In the genomic region with DNA sequence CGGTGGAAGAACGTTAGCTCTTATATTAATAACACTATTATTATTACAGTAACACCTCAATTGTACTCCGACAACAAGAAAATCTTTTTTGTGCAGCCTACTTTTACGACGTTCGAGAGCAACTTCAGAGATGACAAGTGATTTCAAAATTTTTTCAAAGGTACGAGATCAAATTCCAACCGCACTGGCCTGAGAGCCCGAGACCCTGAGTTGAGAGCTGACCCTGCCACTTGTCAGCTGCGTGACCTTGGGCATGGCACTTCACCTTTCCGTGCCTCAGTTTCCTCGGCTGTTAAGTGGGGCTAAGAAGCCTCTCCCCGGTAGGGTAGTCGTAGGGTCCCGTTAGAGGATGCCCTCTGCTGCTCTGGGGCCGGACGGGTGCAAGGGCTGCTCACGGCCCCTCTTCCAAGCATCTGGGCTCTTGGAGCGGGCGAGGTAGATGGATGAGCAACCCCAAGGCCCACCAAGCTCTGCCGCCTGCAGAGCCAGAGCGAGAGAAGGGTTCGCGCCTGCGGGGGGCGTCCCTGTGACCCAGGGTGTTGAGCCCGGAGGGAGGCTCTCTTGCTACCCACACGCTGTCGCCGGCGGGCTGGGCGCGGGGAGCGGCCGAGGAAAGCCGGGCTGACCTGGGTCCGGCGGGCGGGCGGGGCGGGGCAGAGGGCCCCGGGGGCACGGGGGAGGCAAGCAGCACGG, we compare ENCODE assay signal across 8 cellular contexts. TPM values are rescaled to one million over a fixed set of nuclear protein-coding genes. Genes with fewer than 3 reads are reported as not detected.
DNase-seq lines count a peak whose midpoint lies in the region; ATAC-seq and TF ChIP-seq lines count a peak whose summit lies in the region.

No MANE protein-coding gene starts in this region.

- H3K27me3 Mint-ChIP-seq in activated T-cell treated with anti-CD3 and anti-CD28 coated beads, Interleukin-2, amount 50 U/mL, for 4 hours (ENCODE audit: low read depth), result no peaks in the 10 kb centered on the region
- H3K27me3 Mint-ChIP-seq in endodermal cell (ENCODE audit: insufficient read depth), result no peaks in the 10 kb centered on the region
- no peaks in the 10 kb centered on the region for H3K27me3 Mint-ChIP-seq in naive thymus-derived CD4-positive, alpha-beta T cell

- H3K27ac Mint-ChIP-seq in endodermal cell, result peak overlapping the region; percentile 84
- H3K27ac Mint-ChIP-seq in naive thymus-derived CD4-positive, alpha-beta T cell, result peak overlapping the region; percentile 64 to 89 (median 81)

- CTCF ChIA-PET in naive thymus-derived CD4-positive, alpha-beta T cell (lab: Charles Lee), result interaction anchor here (0.5 to 2.9 kb wide), 6 partner anchors 9 to 445 kb away, joined by 3 to 17 read pairs (median 4); no protein-coding TSS in a partner anchor

- H3K27ac ChIP-seq in SJCRH30 (no peak overlapping the region), endodermal cell (ENCODE audit: low read depth, low read length) (no peak overlapping the region)
- H3K27ac ChIP-seq in naive thymus-derived CD4-positive, alpha-beta T cell (ENCODE audit: low read depth, low read length), result peak overlapping the region; percentile 69

- H3K36me3 ChIP-seq in SJCRH30 (no peaks in the 10 kb centered on the region), endodermal cell (ENCODE audit: control insufficient read depth, insufficient read depth, low read length) (no peaks in the 10 kb centered on the region)
- H3K36me3 ChIP-seq in naive thymus-derived CD4-positive, alpha-beta T cell (ENCODE audit: control insufficient read depth in 2 of 3, insufficient read depth in 3 of 3, low read length in 3 of 3), result peaks cover 0 to 4% (median 0%) of the 10 kb centered on the region in 3 experiments

- no peak for DNase-seq in activated T-cell treated with anti-CD3 and anti-CD28 coated beads, Interleukin-2, amount 50 U/mL, for 4 hours
- DNase-seq in activated T-cell treated with anti-CD3 and anti-CD28 coated beads, Interleukin-2, amount 50 U/mL, for 1 hour, result no peak
- DNase-seq in SJCRH30, result peak; percentile 64 to 65
- no peak for DNase-seq in endodermal cell
- DNase-seq in naive thymus-derived CD4-positive, alpha-beta T cell, result peak in 1 of 9 donors; percentile 14
- no peak for DNase-seq in DMS153 treated with DMSO at 0.1 percent for 48 hours (lab: John Stamatoyannopoulos, UW; ENCODE audit: unreplicated experiment)

- WGBS in endodermal cell (ENCODE audit: insufficient coverage in 1 of 2, insufficient read length in 1 of 2), 2 experiments, result 6 to 8% methylated on average over 20 to 44 of the region's 44 CpGs

- H3K4me3 ChIP-seq in SJCRH30, result peak overlapping the region; percentile 60
- peak overlapping the region; percentile 93 for H3K4me3 ChIP-seq in endodermal cell (ENCODE audit: low read length)
- H3K4me3 ChIP-seq in naive thymus-derived CD4-positive, alpha-beta T cell (ENCODE audit: low read length), result peak overlapping the region; percentile 93

- H3K4me1 Mint-ChIP-seq in activated T-cell treated with anti-CD3 and anti-CD28 coated beads, Interleukin-2, amount 50 U/mL, for 4 hours (ENCODE audit: low read depth), result peaks cover 26% of the 10 kb centered on the region
- H3K4me1 Mint-ChIP-seq in endodermal cell, result peaks cover 14% of the 10 kb centered on the region
- H3K4me1 Mint-ChIP-seq in naive thymus-derived CD4-positive, alpha-beta T cell, result peaks cover 20 to 44% (median 30%) of the 10 kb centered on the region in 7 donors

- POLR2A ChIA-PET in naive thymus-derived CD4-positive, alpha-beta T cell (lab: Charles Lee), result interaction anchor here (0.6 to 1.5 kb wide), 9 partner anchors 9 to 282 kb away, joined by 3 to 5 read pairs (median 4); a partner anchor contains a TSS

- H3K9me3 ChIP-seq in SJCRH30 (replicated peaks), result no peaks in the 10 kb centered on the region
- H3K9me3 ChIP-seq in endodermal cell (ENCODE audit: control insufficient read depth, low read length), result no peaks in the 10 kb centered on the region
- H3K9me3 ChIP-seq in naive thymus-derived CD4-positive, alpha-beta T cell (ENCODE audit: control insufficient read depth in 2 of 3, low read length in 3 of 3), result no peaks in the 10 kb centered on the region

- no peak for TF ChIP-seq CTCF in endodermal cell (conservative IDR thresholded peaks at IDR 0.05)

- intact Hi-C loops in naive thymus-derived CD4-positive, alpha-beta T cell (cut with micrococcal nuclease), result loop anchor here (5.0 kb wide), 2 partner anchors 83 to 98 kb away; a partner anchor contains a TSS

- H3K36me3 Mint-ChIP-seq in activated T-cell treated with anti-CD3 and anti-CD28 coated beads, Interleukin-2, amount 50 U/mL, for 4 hours (ENCODE audit: insufficient read depth), result no peaks in the 10 kb centered on the region
- H3K36me3 Mint-ChIP-seq in endodermal cell (ENCODE audit: low read depth), result no peaks in the 10 kb centered on the region
- peaks cover 0 to 6% (median 0%) of the 10 kb centered on the region in 5 donors for H3K36me3 Mint-ChIP-seq in naive thymus-derived CD4-positive, alpha-beta T cell

- peak overlapping the region; percentile 38 for H3K9ac ChIP-seq in endodermal cell (ENCODE audit: extremely low read depth, low read length, poor library complexity, severe bottlenecking)

- H3K4me1 ChIP-seq in SJCRH30 (0 out of 2 replicates have a peak, but pooled peaks cover 5% of the 10 kb centered on the region), endodermal cell (ENCODE audit: control insufficient read depth, insufficient read depth, low read length) (no peaks in the 10 kb centered on the region)
- H3K4me1 ChIP-seq in naive thymus-derived CD4-positive, alpha-beta T cell (ENCODE audit: control insufficient read depth in 2 of 2, insufficient read depth in 2 of 2, low read length in 2 of 2), result peaks cover 5 to 7% of the 10 kb centered on the region in 2 donors

- no peaks in the 10 kb centered on the region for H3K9me3 Mint-ChIP-seq in activated T-cell treated with anti-CD3 and anti-CD28 coated beads, Interleukin-2, amount 50 U/mL, for 4 hours
- H3K9me3 Mint-ChIP-seq in endodermal cell, result no peaks in the 10 kb centered on the region
- H3K9me3 Mint-ChIP-seq in naive thymus-derived CD4-positive, alpha-beta T cell, result peaks cover 0 to 3% (median 0%) of the 10 kb centered on the region in 11 donors

- peak in 1 of 2 donors; percentile 59 for ATAC-seq in activated T-cell treated with anti-CD3 and anti-CD28 coated beads, Interleukin-2, amount 50 U/mL, for 4 hours
- ATAC-seq in HG02943 (IDR thresholded peaks at IDR 0.05; ENCODE audit: low read depth, unreplicated experiment), result peak; percentile 31
- ATAC-seq in naive thymus-derived CD4-positive, alpha-beta T cell, result no peak
- no peak for ATAC-seq in HG03108 (IDR thresholded peaks at IDR 0.05; ENCODE audit: unreplicated experiment)

- H3K4me3 Mint-ChIP-seq in activated T-cell treated with anti-CD3 and anti-CD28 coated beads, Interleukin-2, amount 50 U/mL, for 4 hours, result peak overlapping the region; percentile 89
- H3K4me3 Mint-ChIP-seq in endodermal cell, result peak overlapping the region; percentile 77
- H3K4me3 Mint-ChIP-seq in naive thymus-derived CD4-positive, alpha-beta T cell, result peak overlapping the region; percentile 85 to 94 (median 90)

- H3K27me3 ChIP-seq in SJCRH30, result no peaks in the 10 kb centered on the region
- H3K27me3 ChIP-seq in endodermal cell (ENCODE audit: control insufficient read depth, insufficient read depth, low read length, poor library complexity, severe bottlenecking), result no peaks in the 10 kb centered on the region
- no peaks in the 10 kb centered on the region for H3K27me3 ChIP-seq in naive thymus-derived CD4-positive, alpha-beta T cell (ENCODE audit: control insufficient read depth in 2 of 2, insufficient read depth in 2 of 2, low read length in 2 of 2)

RNA-seq across cellular contexts. Expression of a gene that starts 0.5 kb away (rescaled TPM):
- total RNA-seq in activated T-cell treated with anti-CD3 and anti-CD28 coated beads, Interleukin-2, amount 50 U/mL, for 4 hours, result 10 to 100 TPM; 10.4 to 11.8 (median 11.4) TPM
- total RNA-seq in SJCRH30 (2014; rRNA removed; shearing (Covaris generic)), result 46.6 and 46.7 TPM in 2 replicates
- total RNA-seq in endodermal cell, result 10 to 100 TPM; 24.6 to 26.1 TPM
- 32.2 TPM for polyA plus RNA-seq in endodermal cell (2013, experiment 1 of 2)
- 31.4 TPM for polyA plus RNA-seq in endodermal cell (2013, experiment 2 of 2)
- 10 to 100 TPM; 20.8 to 30.6 (median 28.9) TPM for total RNA-seq in naive thymus-derived CD4-positive, alpha-beta T cell
- polyA plus RNA-seq in naive thymus-derived CD4-positive, alpha-beta T cell, result 10 to 100 TPM; 44.1 to 49.4 TPM

RNA-seq across cellular contexts. Expression of a gene that starts 28.2 kb away (rescaled TPM):
- total RNA-seq in activated T-cell treated with anti-CD3 and anti-CD28 coated beads, Interleukin-2, amount 50 U/mL, for 4 hours, result 10 to 100 TPM; 11.6 to 13.7 (median 13.1) TPM
- 66.6 and 75.3 TPM in 2 replicates for total RNA-seq in SJCRH30 (2014; rRNA removed; shearing (Covaris generic))
- total RNA-seq in endodermal cell, result 10 to 100 TPM; 21.4 to 32.4 TPM
- 26.4 TPM for polyA plus RNA-seq in endodermal cell (2013, experiment 1 of 2)
- 23.9 TPM for polyA plus RNA-seq in endodermal cell (2013, experiment 2 of 2)
- total RNA-seq in naive thymus-derived CD4-positive, alpha-beta T cell, result 10 to 100 TPM in 4 of 5 experiments, 1 to 10 TPM in 1; 9.2 to 27.5 (median 13.4) TPM
- polyA plus RNA-seq in naive thymus-derived CD4-positive, alpha-beta T cell, result 10 to 100 TPM in 1 of 2 donors, 1 to 10 TPM in 1; 9.0 to 10.5 TPM

Comparison
In these comparisons a context has a peak if more than half of its experiments do, and no peak if none do; other contexts are left out.
1. DNase-seq: peak in SJCRH30 (2 of 2); none in activated T-cell treated with anti-CD3 and anti-CD28 coated beads, Interleukin-2, amount 50 U/mL, for 4 hours (single experiment), activated T-cell treated with anti-CD3 and anti-CD28 coated beads, Interleukin-2, amount 50 U/mL, for 1 hour (single experiment), endodermal cell (single experiment) and DMS153 treated with DMSO at 0.1 percent for 48 hours (single experiment).
2. Peak in every context shown above with its lines, with median percentiles within 50 percentile points of each other: H3K4me3 Mint-ChIP-seq and H3K4me3 ChIP-seq.